In genomic region chr9:93898026-93898425, GRCh38 we compare ENCODE assay signal across 24 cellular contexts. TPM values are rescaled to one million over a fixed set of nuclear protein-coding genes. Genes with fewer than 3 reads are reported as not detected.
DNase-seq lines count a peak whose midpoint lies in the region; ATAC-seq lines count a peak whose summit lies in the region.
"Had no signal": no experiment of that assay in that cellular context is flagged by ENCODE, and none has a peak within 500 bp of the region (broad histone marks: within the 10 kb centered on the region; RNA-seq: fewer than 3 reads in every experiment).

No MANE protein-coding gene starts in this region.

- DNase-seq in activated CD4-positive, alpha-beta memory T cell treated with anti-CD3 and anti-CD28 coated beads, Interleukin-2, amount 10 ng/mL, durations not matched to agents 7 days and 5 days: peak; percentile 19
- DNase-seq in activated CD4-positive, alpha-beta memory T cell treated with anti-CD3 and anti-CD28 coated beads for 36 hours: no peak
- DNase-seq in ELF-1 (ENCODE audit: low read depth, low spot score) (peak; percentile 10), NCI-H446 (lab: John Stamatoyannopoulos, UW) (no peak)
- peak; percentile 25 for DNase-seq in activated CD8-positive, alpha-beta memory T cell treated with anti-CD3 and anti-CD28 coated beads, Interleukin-2, amount 50 U/mL, for 48 hours
- peak in 6 of 9 donors; percentile 22 to 50 (median 38) for DNase-seq in naive thymus-derived CD4-positive, alpha-beta T cell
- DNase-seq in central memory CD4-positive, alpha-beta T cell: no peak
- DNase-seq: DMS53; hippocampal formation; mammary epithelial cell; NCI-H1417 treated with DMSO at 0.1 percent for 48 hours; NCI-H526; stimulated activated CD4-positive, alpha-beta T cell treated with anti-CD3 and anti-CD28 coated beads, Interleukin-1b, Interleukin-23, amount 100 ng/mL, for 48 hours had no signal

- H3K4me3 Mint-ChIP-seq in activated CD4-positive, alpha-beta memory T cell treated with anti-CD3 and anti-CD28 coated beads, Interleukin-2, amount 10 ng/mL, durations not matched to agents 7 days and 5 days: no peak overlapping the region
- H3K4me3 Mint-ChIP-seq in activated CD4-positive, alpha-beta memory T cell treated with anti-CD3 and anti-CD28 coated beads for 36 hours: no peak overlapping the region
- H3K4me3 Mint-ChIP-seq in naive thymus-derived CD4-positive, alpha-beta T cell: peak overlapping the region; percentile 27 to 76 (median 64)

- POLR2A ChIA-PET in activated CD4-positive, alpha-beta memory T cell treated with anti-CD3 and anti-CD28 coated beads, Interleukin-2, amount 10 ng/mL, durations not matched to agents 7 days and 5 days (lab: Charles Lee): no interaction called here
- POLR2A ChIA-PET in activated CD4-positive, alpha-beta memory T cell treated with anti-CD3 and anti-CD28 coated beads for 36 hours (lab: Charles Lee): no interaction called here
- POLR2A ChIA-PET in naive thymus-derived CD4-positive, alpha-beta T cell (lab: Charles Lee): interaction anchor here (0.6 kb wide), 1 partner anchor 43 kb away, joined by 3 read pairs; no protein-coding TSS in a partner anchor

- peak overlapping the region; percentile 0 for H3K4me3 ChIP-seq in naive thymus-derived CD4-positive, alpha-beta T cell (ENCODE audit: low read length)
- H3K4me3 ChIP-seq: adrenal gland; BLaER1 treated with 17β-estradiol and CSF1 and Interleukin-3, amounts not matched to agents 10 nM and 100 nM; breast epithelium; upper lobe of right lung had no signal

- peaks cover 7% of the 10 kb centered on the region for H3K9me3 Mint-ChIP-seq in activated CD4-positive, alpha-beta memory T cell treated with anti-CD3 and anti-CD28 coated beads, Interleukin-2, amount 10 ng/mL, durations not matched to agents 7 days and 5 days
- peaks cover 4% of the 10 kb centered on the region for H3K9me3 Mint-ChIP-seq in activated CD4-positive, alpha-beta memory T cell treated with anti-CD3 and anti-CD28 coated beads for 36 hours
- H3K9me3 Mint-ChIP-seq in naive thymus-derived CD4-positive, alpha-beta T cell: peaks cover 0 to 9% (median 2%) of the 10 kb centered on the region in 11 donors

- H3K4me1 ChIP-seq in naive thymus-derived CD4-positive, alpha-beta T cell (ENCODE audit: control insufficient read depth in 2 of 2, insufficient read depth in 2 of 2, low read length in 2 of 2): peaks cover 0 to 28% of the 10 kb centered on the region in 2 donors
- H3K4me1 ChIP-seq: adrenal gland; BLaER1 treated with 17β-estradiol and CSF1 and Interleukin-3, amounts not matched to agents 10 nM and 100 nM; breast epithelium; parathyroid adenoma; upper lobe of right lung had no signal

- peak overlapping the region; percentile 40 for H3K27ac ChIP-seq in naive thymus-derived CD4-positive, alpha-beta T cell (ENCODE audit: low read depth, low read length)
- H3K27ac ChIP-seq: adrenal gland; BLaER1 treated with 17β-estradiol and CSF1 and Interleukin-3, amounts not matched to agents 10 nM and 100 nM; breast epithelium; parathyroid adenoma; upper lobe of right lung; WERI-Rb-1 had no signal

- no peaks in the 10 kb centered on the region for H3K36me3 ChIP-seq in naive thymus-derived CD4-positive, alpha-beta T cell (ENCODE audit: control insufficient read depth in 2 of 3, insufficient read depth in 3 of 3, low read length in 3 of 3)
- H3K36me3 ChIP-seq: adrenal gland; BLaER1 treated with 17β-estradiol and CSF1 and Interleukin-3, amounts not matched to agents 10 nM and 100 nM; breast epithelium; upper lobe of right lung; WERI-Rb-1 had no signal

- H3K4me1 Mint-ChIP-seq in activated CD4-positive, alpha-beta memory T cell treated with anti-CD3 and anti-CD28 coated beads, Interleukin-2, amount 10 ng/mL, durations not matched to agents 7 days and 5 days: peaks cover 12% of the 10 kb centered on the region
- H3K4me1 Mint-ChIP-seq in activated CD4-positive, alpha-beta memory T cell treated with anti-CD3 and anti-CD28 coated beads for 36 hours (ENCODE audit: low read depth): peaks cover 16% of the 10 kb centered on the region
- H3K4me1 Mint-ChIP-seq in naive thymus-derived CD4-positive, alpha-beta T cell: peaks cover 14 to 37% (median 26%) of the 10 kb centered on the region in 7 donors

- peak overlapping the region; percentile 69 for H3K27ac Mint-ChIP-seq in activated CD4-positive, alpha-beta memory T cell treated with anti-CD3 and anti-CD28 coated beads, Interleukin-2, amount 10 ng/mL, durations not matched to agents 7 days and 5 days
- H3K27ac Mint-ChIP-seq in activated CD4-positive, alpha-beta memory T cell treated with anti-CD3 and anti-CD28 coated beads for 36 hours: no peak overlapping the region
- H3K27ac Mint-ChIP-seq in naive thymus-derived CD4-positive, alpha-beta T cell: peak overlapping the region; percentile 75 to 98 (median 93)

- intact Hi-C loops in activated CD4-positive, alpha-beta memory T cell treated with anti-CD3 and anti-CD28 coated beads for 36 hours (cut with micrococcal nuclease): no loop called here
- intact Hi-C loops in naive thymus-derived CD4-positive, alpha-beta T cell (cut with micrococcal nuclease): no loop called here

- no peaks in the 10 kb centered on the region for H3K27me3 ChIP-seq in naive thymus-derived CD4-positive, alpha-beta T cell (ENCODE audit: control insufficient read depth in 2 of 2, insufficient read depth in 2 of 2, low read length in 2 of 2)
- H3K27me3 ChIP-seq: adrenal gland; BLaER1 treated with 17β-estradiol and CSF1 and Interleukin-3, amounts not matched to agents 10 nM and 100 nM; breast epithelium; upper lobe of right lung had no signal

- no peaks in the 10 kb centered on the region for H3K9me3 ChIP-seq in naive thymus-derived CD4-positive, alpha-beta T cell (ENCODE audit: control insufficient read depth in 2 of 3, low read length in 3 of 3)
- H3K9me3 ChIP-seq: adrenal gland, upper lobe of right lung had no signal

- ATAC-seq in naive thymus-derived CD4-positive, alpha-beta T cell: peak; percentile 54
- no peak for ATAC-seq in HG02571 (IDR thresholded peaks at IDR 0.05; ENCODE audit: unreplicated experiment)
- ATAC-seq: HCT116, Right ventricle myocardium inferior, upper lobe of right lung had no signal

- no peaks in the 10 kb centered on the region for H3K27me3 Mint-ChIP-seq in activated CD4-positive, alpha-beta memory T cell treated with anti-CD3 and anti-CD28 coated beads, Interleukin-2, amount 10 ng/mL, durations not matched to agents 7 days and 5 days
- H3K27me3 Mint-ChIP-seq in activated CD4-positive, alpha-beta memory T cell treated with anti-CD3 and anti-CD28 coated beads for 36 hours: no peaks in the 10 kb centered on the region
- no peaks in the 10 kb centered on the region for H3K27me3 Mint-ChIP-seq in naive thymus-derived CD4-positive, alpha-beta T cell

- no peaks in the 10 kb centered on the region for H3K36me3 Mint-ChIP-seq in activated CD4-positive, alpha-beta memory T cell treated with anti-CD3 and anti-CD28 coated beads, Interleukin-2, amount 10 ng/mL, durations not matched to agents 7 days and 5 days (ENCODE audit: low read depth)
- H3K36me3 Mint-ChIP-seq in activated CD4-positive, alpha-beta memory T cell treated with anti-CD3 and anti-CD28 coated beads for 36 hours: no peaks in the 10 kb centered on the region
- H3K36me3 Mint-ChIP-seq in naive thymus-derived CD4-positive, alpha-beta T cell: peaks cover 0 to 9% (median 1%) of the 10 kb centered on the region in 5 donors

- CTCF ChIA-PET in activated CD4-positive, alpha-beta memory T cell treated with anti-CD3 and anti-CD28 coated beads, Interleukin-2, amount 10 ng/mL, durations not matched to agents 7 days and 5 days (lab: Charles Lee): interaction anchor here (0.9 kb wide), 1 partner anchor 11 kb away, joined by 4 read pairs; no protein-coding TSS in a partner anchor
- CTCF ChIA-PET in activated CD4-positive, alpha-beta memory T cell treated with anti-CD3 and anti-CD28 coated beads for 36 hours (lab: Charles Lee): no interaction called here
- CTCF ChIA-PET in naive thymus-derived CD4-positive, alpha-beta T cell (lab: Charles Lee): no interaction called here

RNA-seq across cellular contexts. Expression of gene BARX1, which starts 57.1 kb away (rescaled TPM):
- under 1 TPM; 0.20 to 0.28 TPM for total RNA-seq in activated CD4-positive, alpha-beta memory T cell treated with anti-CD3 and anti-CD28 coated beads, Interleukin-2, amount 10 ng/mL, durations not matched to agents 7 days and 5 days
- total RNA-seq in activated CD4-positive, alpha-beta memory T cell treated with anti-CD3 and anti-CD28 coated beads for 36 hours: under 1 TPM; 0.43 to 0.44 TPM
- total RNA-seq in naive thymus-derived CD4-positive, alpha-beta T cell: under 1 TPM in 2 of 5 experiments, not detected in 3; 0.19 to 0.56 TPM
- polyA plus RNA-seq in naive thymus-derived CD4-positive, alpha-beta T cell: not detected
- total RNA-seq: adrenal gland, fibroblast of villous mesenchyme, kidney epithelial cell, mammary epithelial cell, Right ventricle myocardium inferior, upper lobe of right lung had no signal

Comparison
In these comparisons a context has a peak if more than half of its experiments do, and no peak if none do; other contexts are left out.
1. DNase-seq: peak in activated CD4-positive, alpha-beta memory T cell treated with anti-CD3 and anti-CD28 coated beads, Interleukin-2, amount 10 ng/mL, durations not matched to agents 7 days and 5 days (single experiment), ELF-1 (single experiment), activated CD8-positive, alpha-beta memory T cell treated with anti-CD3 and anti-CD28 coated beads, Interleukin-2, amount 50 U/mL, for 48 hours (single experiment) and naive thymus-derived CD4-positive, alpha-beta T cell (6 of 9); none in activated CD4-positive, alpha-beta memory T cell treated with anti-CD3 and anti-CD28 coated beads for 36 hours (single experiment), NCI-H446 (0 of 2) and central memory CD4-positive, alpha-beta T cell (single experiment).
2. H3K4me3 Mint-ChIP-seq: peak in naive thymus-derived CD4-positive, alpha-beta T cell (10 of 10); none in activated CD4-positive, alpha-beta memory T cell treated with anti-CD3 and anti-CD28 coated beads, Interleukin-2, amount 10 ng/mL, durations not matched to agents 7 days and 5 days (single experiment) and activated CD4-positive, alpha-beta memory T cell treated with anti-CD3 and anti-CD28 coated beads for 36 hours (single experiment).